In genomic region chr5:148374693-148375360, GRCh38 we compare ENCODE assay signal across 8 cellular contexts. TPM values are rescaled to one million over a fixed set of nuclear protein-coding genes. Genes with fewer than 3 reads are reported as not detected.
DNase-seq lines count a peak whose midpoint lies in the region; ATAC-seq and TF ChIP-seq lines count a peak whose summit lies in the region.

No MANE protein-coding gene starts in this region.

- 72 to 74% methylated on average over 3 of the region's 3 CpGs for WGBS in lung, 2 donors

- peak; percentile 70 for TF ChIP-seq RAD21 in Ishikawa (IDR thresholded peaks at IDR 0.05; ENCODE audit: low read depth)

- peaks cover 6 to 12% of the 10 kb centered on the region in 2 donors for H3K9me3 Mint-ChIP-seq in activated naive CD4-positive, alpha-beta T cell treated with anti-CD3 and anti-CD28 coated beads, Interleukin-2, amount 50 U/mL, for 72 hours

- no peaks in the 10 kb centered on the region for H3K27me3 ChIP-seq in lung (ENCODE audit: control insufficient read depth, insufficient read depth)

- H3K27ac ChIP-seq in lung (ENCODE audit: low read depth in 1 of 2, low read length in 1 of 2), result no peak overlapping the region

- H3K36me3 ChIP-seq in lung (ENCODE audit: control insufficient read depth in 2 of 2, insufficient read depth in 2 of 2, low read length in 2 of 2), result peaks cover 0 to 2% of the 10 kb centered on the region in 2 donors

- DNase-seq in activated naive CD4-positive, alpha-beta T cell treated with anti-CD3 and anti-CD28 coated beads, Interleukin-2, amount 50 U/mL, for 72 hours (ENCODE audit: low spot score in 2 of 2), result no peak
- no peak for DNase-seq in activated naive CD4-positive, alpha-beta T cell treated with anti-CD3 and anti-CD28 coated beads, Interleukin-2, amount 50 U/mL, for 16 hours
- peak; percentile 63 for DNase-seq in RPMI8226
- peak; percentile 74 for DNase-seq in dermis blood vessel endothelial cell
- peak; percentile 60 for DNase-seq in lung (ENCODE audit: low spot score)
- DNase-seq in NCI-H2081 treated with DMSO at 0.1 percent for 48 hours (lab: John Stamatoyannopoulos, UW), result no peak

- no peak overlapping the region for H3K4me3 ChIP-seq in lung

- ATAC-seq in activated naive CD4-positive, alpha-beta T cell treated with anti-CD3 and anti-CD28 coated beads, Interleukin-2, amount 50 U/mL, for 72 hours, result peak; percentile 45 to 76
- ATAC-seq in GM21786 (IDR thresholded peaks at IDR 0.05; ENCODE audit: unreplicated experiment) (peak; percentile 91), lung (ENCODE audit: insufficient read depth, low FRiP score) (peak; percentile 85)

- H3K9me3 ChIP-seq in lung (ENCODE audit: control insufficient read depth in 2 of 2, insufficient read depth in 1 of 2, low read length in 1 of 2), result no peaks in the 10 kb centered on the region

- peak; percentile 45 for TF ChIP-seq CTCF in lung (IDR thresholded peaks at IDR 0.05; ENCODE audit: control extremely low read depth, extremely low read depth)

- no peak for TF ChIP-seq EP300 in Ishikawa (IDR thresholded peaks at IDR 0.05; ENCODE audit: borderline replicate concordance)

- H3K36me3 Mint-ChIP-seq in activated naive CD4-positive, alpha-beta T cell treated with anti-CD3 and anti-CD28 coated beads, Interleukin-2, amount 50 U/mL, for 72 hours, result peaks cover 14 to 21% of the 10 kb centered on the region in 2 donors

- H3K4me1 ChIP-seq in lung (ENCODE audit: control insufficient read depth in 2 of 2, insufficient read depth in 2 of 2, low read length in 2 of 2), result peaks cover 0 to 11% of the 10 kb centered on the region in 2 donors

- no peak overlapping the region for H3K27ac Mint-ChIP-seq in activated naive CD4-positive, alpha-beta T cell treated with anti-CD3 and anti-CD28 coated beads, Interleukin-2, amount 50 U/mL, for 72 hours

TF ChIP-seq in Ishikawa, 13 proteins besides CTCF, POLR2A, EP300 and RAD21:
- TF ChIP-seq CEBPB (IDR thresholded peaks at IDR 0.05), result no peak
- TF ChIP-seq NFIC (IDR thresholded peaks at IDR 0.05), result no peak
- TF ChIP-seq USF1 (IDR thresholded peaks at IDR 0.05), result 0 out of 2 replicates have a peak, but pooled peaks have one; percentile 8

RNA-seq across cellular contexts. Expression of gene FBXO38, which starts 8.9 kb away (rescaled TPM):
- total RNA-seq in activated naive CD4-positive, alpha-beta T cell treated with anti-CD3 and anti-CD28 coated beads, Interleukin-2, amount 50 U/mL, for 72 hours, result 10 to 100 TPM; 48.7 to 60.3 TPM
- total RNA-seq in dermis blood vessel endothelial cell (47.7 and 63.3 TPM in 2 replicates), lung (10 to 100 TPM; 56.9 to 77.2 TPM)
- polyA plus RNA-seq in lung, result 10 to 100 TPM; 18.5 to 26.4 TPM

RNA-seq across cellular contexts. Expression of gene SPINK9, which starts 39.5 kb away (rescaled TPM):
- total RNA-seq in activated naive CD4-positive, alpha-beta T cell treated with anti-CD3 and anti-CD28 coated beads, Interleukin-2, amount 50 U/mL, for 72 hours, result not detected
- total RNA-seq in dermis blood vessel endothelial cell (not detected in 2 replicates), lung (not detected)
- not detected for polyA plus RNA-seq in lung

Comparison
In these comparisons a context has a peak if more than half of its experiments do, and no peak if none do; other contexts are left out.
1. DNase-seq: peak in RPMI8226 (single experiment), dermis blood vessel endothelial cell (single experiment) and lung (single experiment); none in activated naive CD4-positive, alpha-beta T cell treated with anti-CD3 and anti-CD28 coated beads, Interleukin-2, amount 50 U/mL, for 72 hours (0 of 2), activated naive CD4-positive, alpha-beta T cell treated with anti-CD3 and anti-CD28 coated beads, Interleukin-2, amount 50 U/mL, for 16 hours (single experiment) and NCI-H2081 treated with DMSO at 0.1 percent for 48 hours (single experiment).
2. Peak in every context shown above with its lines, with median percentiles within 50 percentile points of each other: ATAC-seq.